Comparison of ENCODE assay signal across 1 cellular context in the genomic region with DNA sequence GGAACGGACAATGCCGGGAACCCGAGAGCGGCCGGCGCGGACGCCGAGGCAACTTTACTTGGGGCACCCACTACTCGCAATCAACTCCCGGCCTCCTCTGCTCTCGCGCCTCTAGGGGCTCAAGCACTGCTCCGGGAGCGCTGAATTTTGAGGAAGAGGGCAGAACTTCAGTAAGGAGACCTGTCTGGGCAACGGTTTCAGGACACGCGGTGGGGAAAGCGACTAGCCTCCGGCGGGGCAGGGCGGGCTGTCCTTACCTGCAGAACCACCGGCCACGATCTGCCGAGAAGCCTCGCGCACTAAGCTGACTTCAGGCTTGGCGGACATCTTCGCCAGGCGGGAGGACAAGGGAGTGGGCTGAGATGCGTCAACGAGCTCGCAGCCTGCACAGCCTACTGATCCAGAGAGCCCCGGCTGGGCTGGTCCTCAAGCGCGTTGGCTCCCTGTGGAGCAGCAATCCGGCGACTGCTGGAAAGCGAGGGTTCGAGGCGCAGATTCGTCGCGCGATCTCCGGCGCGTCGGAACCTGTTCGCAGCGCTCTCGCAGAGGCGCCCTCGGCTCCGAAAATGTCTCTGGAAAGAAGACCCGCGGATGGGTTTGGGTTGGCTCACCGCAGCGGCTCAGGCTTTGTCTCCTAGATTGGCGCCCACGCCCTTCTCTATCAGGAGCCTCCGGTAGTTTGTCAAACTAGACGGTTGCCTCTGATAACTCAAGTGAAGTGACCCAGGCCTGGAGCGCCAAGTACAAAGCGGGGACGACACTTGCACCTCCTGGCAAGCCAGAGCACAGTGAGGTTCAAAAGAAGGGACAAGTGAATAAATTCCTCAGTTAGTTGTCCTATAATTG.
TF ChIP-seq lines count a peak whose summit lies in the region.

A gene (minus strand): TSS at position 583 of the 846 bp plus-strand sequence.

TF ChIP-seq in K562, 482 proteins besides CTCF, POLR2A, EP300 and RAD21 (continued from another document and continues in another):
- TF ChIP-seq, protein P1, sequence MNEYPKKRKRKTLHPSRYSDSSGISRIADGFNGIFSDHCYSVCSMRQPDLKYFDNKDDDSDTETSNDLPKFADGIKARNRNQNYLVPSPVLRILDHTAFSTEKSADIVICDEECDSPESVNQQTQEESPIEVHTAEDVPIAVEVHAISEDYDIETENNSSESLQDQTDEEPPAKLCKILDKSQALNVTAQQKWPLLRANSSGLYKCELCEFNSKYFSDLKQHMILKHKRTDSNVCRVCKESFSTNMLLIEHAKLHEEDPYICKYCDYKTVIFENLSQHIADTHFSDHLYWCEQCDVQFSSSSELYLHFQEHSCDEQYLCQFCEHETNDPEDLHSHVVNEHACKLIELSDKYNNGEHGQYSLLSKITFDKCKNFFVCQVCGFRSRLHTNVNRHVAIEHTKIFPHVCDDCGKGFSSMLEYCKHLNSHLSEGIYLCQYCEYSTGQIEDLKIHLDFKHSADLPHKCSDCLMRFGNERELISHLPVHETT (CRISPR knock-in tag; conservative IDR thresholded peaks at IDR 0.05 in 1 of 2, IDR thresholded peaks at IDR 0.05 in 1 of 2), result no peak
- no peak for TF ChIP-seq RAD51 (IDR thresholded peaks at IDR 0.05; ENCODE audit: borderline replicate concordance, low read depth)
- peak; percentile 84 for TF ChIP-seq MEIS2 (IDR thresholded peaks at IDR 0.05; ENCODE audit: partially characterized antibody)
- peak; percentile 77; the same call in 1 of the 2 replicates for TF ChIP-seq CBX1 (IDR thresholded peaks at IDR 0.05; ENCODE audit: low read depth)
- 0 out of 2 replicates have a peak, but pooled peaks have one; percentile 21 for TF ChIP-seq CC2D1A (IDR thresholded peaks at IDR 0.05)
- no peak for TF ChIP-seq JUN (IDR thresholded peaks at IDR 0.05; ENCODE audit: borderline replicate concordance, low read depth, low read length)
- no peak for TF ChIP-seq JUN (CRISPR knock-in tag; IDR thresholded peaks at IDR 0.05; ENCODE audit: borderline replicate concordance)
- no peak for TF ChIP-seq PCBP1 (IDR thresholded peaks at IDR 0.05; ENCODE audit: low read depth, low read length, poor library complexity, severe bottlenecking)
- 0 out of 2 replicates have a peak, but pooled peaks have one; percentile 14 for TF ChIP-seq ESRRA (IDR thresholded peaks at IDR 0.05; ENCODE audit: borderline replicate concordance, low read depth)
- no peak for TF ChIP-seq ZNF24 (IDR thresholded peaks at IDR 0.05)
- peak; percentile 40 for TF ChIP-seq CCNT2 (IDR thresholded peaks at IDR 0.05; ENCODE audit: borderline replicate concordance, extremely low read depth, insufficient read length, low read depth, low read length)
- TF ChIP-seq DACH1 (IDR thresholded peaks at IDR 0.05; ENCODE audit: partially characterized antibody), result no peak
- TF ChIP-seq CBFA2T3 (IDR thresholded peaks at IDR 0.05), result peak; percentile 72
- no peak for TF ChIP-seq ZNF764 (CRISPR knock-in tag; IDR thresholded peaks at IDR 0.05; ENCODE audit: low read depth)
- 0 out of 2 replicates have a peak, but pooled peaks have one; percentile 12 for TF ChIP-seq FOXK1 (CRISPR knock-in tag; IDR thresholded peaks at IDR 0.05; ENCODE audit: borderline replicate concordance)
- TF ChIP-seq ZNF133 (CRISPR knock-in tag; IDR thresholded peaks at IDR 0.05), result no peak
- TF ChIP-seq EHMT2 (IDR thresholded peaks at IDR 0.05), result 0 out of 2 replicates have a peak, but pooled peaks have one; percentile 11
- TF ChIP-seq, protein P2, sequence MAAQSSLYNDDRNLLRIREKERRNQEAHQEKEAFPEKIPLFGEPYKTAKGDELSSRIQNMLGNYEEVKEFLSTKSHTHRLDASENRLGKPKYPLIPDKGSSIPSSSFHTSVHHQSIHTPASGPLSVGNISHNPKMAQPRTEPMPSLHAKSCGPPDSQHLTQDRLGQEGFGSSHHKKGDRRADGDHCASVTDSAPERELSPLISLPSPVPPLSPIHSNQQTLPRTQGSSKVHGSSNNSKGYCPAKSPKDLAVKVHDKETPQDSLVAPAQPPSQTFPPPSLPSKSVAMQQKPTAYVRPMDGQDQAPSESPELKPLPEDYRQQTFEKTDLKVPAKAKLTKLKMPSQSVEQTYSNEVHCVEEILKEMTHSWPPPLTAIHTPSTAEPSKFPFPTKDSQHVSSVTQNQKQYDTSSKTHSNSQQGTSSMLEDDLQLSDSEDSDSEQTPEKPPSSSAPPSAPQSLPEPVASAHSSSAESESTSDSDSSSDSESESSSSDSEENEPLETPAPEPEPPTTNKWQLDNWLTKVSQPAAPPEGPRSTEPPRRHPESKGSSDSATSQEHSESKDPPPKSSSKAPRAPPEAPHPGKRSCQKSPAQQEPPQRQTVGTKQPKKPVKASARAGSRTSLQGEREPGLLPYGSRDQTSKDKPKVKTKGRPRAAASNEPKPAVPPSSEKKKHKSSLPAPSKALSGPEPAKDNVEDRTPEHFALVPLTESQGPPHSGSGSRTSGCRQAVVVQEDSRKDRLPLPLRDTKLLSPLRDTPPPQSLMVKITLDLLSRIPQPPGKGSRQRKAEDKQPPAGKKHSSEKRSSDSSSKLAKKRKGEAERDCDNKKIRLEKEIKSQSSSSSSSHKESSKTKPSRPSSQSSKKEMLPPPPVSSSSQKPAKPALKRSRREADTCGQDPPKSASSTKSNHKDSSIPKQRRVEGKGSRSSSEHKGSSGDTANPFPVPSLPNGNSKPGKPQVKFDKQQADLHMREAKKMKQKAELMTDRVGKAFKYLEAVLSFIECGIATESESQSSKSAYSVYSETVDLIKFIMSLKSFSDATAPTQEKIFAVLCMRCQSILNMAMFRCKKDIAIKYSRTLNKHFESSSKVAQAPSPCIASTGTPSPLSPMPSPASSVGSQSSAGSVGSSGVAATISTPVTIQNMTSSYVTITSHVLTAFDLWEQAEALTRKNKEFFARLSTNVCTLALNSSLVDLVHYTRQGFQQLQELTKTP (IDR thresholded peaks at IDR 0.05; ENCODE audit: low read depth in 1 of 2, partially characterized antibody in 2 of 2), result peak; percentile 1 to 37
- TF ChIP-seq EP400 (IDR thresholded peaks at IDR 0.05), result peak; percentile 70
- TF ChIP-seq RFX7 (CRISPR knock-in tag; IDR thresholded peaks at IDR 0.05), result no peak
- peak; percentile 66 for TF ChIP-seq SPI1 (IDR thresholded peaks at IDR 0.05; ENCODE audit: borderline replicate concordance, low read depth, low read length)
- TF ChIP-seq DMBX1 (CRISPR knock-in tag; IDR thresholded peaks at IDR 0.05; ENCODE audit: borderline replicate concordance), result no peak
- TF ChIP-seq, protein P3, sequence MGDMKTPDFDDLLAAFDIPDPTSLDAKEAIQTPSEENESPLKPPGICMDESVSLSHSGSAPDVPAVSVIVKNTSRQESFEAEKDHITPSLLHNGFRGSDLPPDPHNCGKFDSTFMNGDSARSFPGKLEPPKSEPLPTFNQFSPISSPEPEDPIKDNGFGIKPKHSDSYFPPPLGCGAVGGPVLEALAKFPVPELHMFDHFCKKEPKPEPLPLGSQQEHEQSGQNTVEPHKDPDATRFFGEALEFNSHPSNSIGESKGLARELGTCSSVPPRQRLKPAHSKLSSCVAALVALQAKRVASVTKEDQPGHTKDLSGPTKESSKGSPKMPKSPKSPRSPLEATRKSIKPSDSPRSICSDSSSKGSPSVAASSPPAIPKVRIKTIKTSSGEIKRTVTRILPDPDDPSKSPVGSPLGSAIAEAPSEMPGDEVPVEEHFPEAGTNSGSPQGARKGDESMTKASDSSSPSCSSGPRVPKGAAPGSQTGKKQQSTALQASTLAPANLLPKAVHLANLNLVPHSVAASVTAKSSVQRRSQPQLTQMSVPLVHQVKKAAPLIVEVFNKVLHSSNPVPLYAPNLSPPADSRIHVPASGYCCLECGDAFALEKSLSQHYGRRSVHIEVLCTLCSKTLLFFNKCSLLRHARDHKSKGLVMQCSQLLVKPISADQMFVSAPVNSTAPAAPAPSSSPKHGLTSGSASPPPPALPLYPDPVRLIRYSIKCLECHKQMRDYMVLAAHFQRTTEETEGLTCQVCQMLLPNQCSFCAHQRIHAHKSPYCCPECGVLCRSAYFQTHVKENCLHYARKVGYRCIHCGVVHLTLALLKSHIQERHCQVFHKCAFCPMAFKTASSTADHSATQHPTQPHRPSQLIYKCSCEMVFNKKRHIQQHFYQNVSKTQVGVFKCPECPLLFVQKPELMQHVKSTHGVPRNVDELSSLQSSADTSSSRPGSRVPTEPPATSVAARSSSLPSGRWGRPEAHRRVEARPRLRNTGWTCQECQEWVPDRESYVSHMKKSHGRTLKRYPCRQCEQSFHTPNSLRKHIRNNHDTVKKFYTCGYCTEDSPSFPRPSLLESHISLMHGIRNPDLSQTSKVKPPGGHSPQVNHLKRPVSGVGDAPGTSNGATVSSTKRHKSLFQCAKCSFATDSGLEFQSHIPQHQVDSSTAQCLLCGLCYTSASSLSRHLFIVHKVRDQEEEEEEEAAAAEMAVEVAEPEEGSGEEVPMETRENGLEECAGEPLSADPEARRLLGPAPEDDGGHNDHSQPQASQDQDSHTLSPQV (IDR thresholded peaks at IDR 0.05), result no peak; the same call in 1 of the 2 replicates
- TF ChIP-seq RBFOX2 (IDR thresholded peaks at IDR 0.05; ENCODE audit: low read depth, low read length), result peak; percentile 91
- TF ChIP-seq TAF1 (IDR thresholded peaks at IDR 0.05; ENCODE audit: control insufficient read depth, extremely low read depth, insufficient read depth, low read length, severe bottlenecking), result peak; percentile 89
- TF ChIP-seq SMARCA5 (IDR thresholded peaks at IDR 0.05), result no peak
- no peak for TF ChIP-seq ZNF76 (CRISPR knock-in tag; IDR thresholded peaks at IDR 0.05; ENCODE audit: borderline replicate concordance)
- TF ChIP-seq, protein P4, sequence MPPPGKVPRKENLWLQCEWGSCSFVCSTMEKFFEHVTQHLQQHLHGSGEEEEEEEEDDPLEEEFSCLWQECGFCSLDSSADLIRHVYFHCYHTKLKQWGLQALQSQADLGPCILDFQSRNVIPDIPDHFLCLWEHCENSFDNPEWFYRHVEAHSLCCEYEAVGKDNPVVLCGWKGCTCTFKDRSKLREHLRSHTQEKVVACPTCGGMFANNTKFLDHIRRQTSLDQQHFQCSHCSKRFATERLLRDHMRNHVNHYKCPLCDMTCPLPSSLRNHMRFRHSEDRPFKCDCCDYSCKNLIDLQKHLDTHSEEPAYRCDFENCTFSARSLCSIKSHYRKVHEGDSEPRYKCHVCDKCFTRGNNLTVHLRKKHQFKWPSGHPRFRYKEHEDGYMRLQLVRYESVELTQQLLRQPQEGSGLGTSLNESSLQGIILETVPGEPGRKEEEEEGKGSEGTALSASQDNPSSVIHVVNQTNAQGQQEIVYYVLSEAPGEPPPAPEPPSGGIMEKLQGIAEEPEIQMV (tag; conservative IDR thresholded peaks at IDR 0.05; ENCODE audit: low read depth), result peak; percentile 57; the same call in 1 of the 2 replicates
- TF ChIP-seq ZNF75A (CRISPR knock-in tag; IDR thresholded peaks at IDR 0.05), result no peak
- peak; percentile 91 for TF ChIP-seq GTF2E2 (tag; IDR thresholded peaks at IDR 0.05)
- TF ChIP-seq TEAD1 (CRISPR knock-in tag; IDR thresholded peaks at IDR 0.05), result peak in 1 of 2 experiments; percentile 72; a peak in 1 of 4 replicates
- TF ChIP-seq CBFA2T2 (conservative IDR thresholded peaks at IDR 0.05), result peak; percentile 47
- TF ChIP-seq, protein P5, sequence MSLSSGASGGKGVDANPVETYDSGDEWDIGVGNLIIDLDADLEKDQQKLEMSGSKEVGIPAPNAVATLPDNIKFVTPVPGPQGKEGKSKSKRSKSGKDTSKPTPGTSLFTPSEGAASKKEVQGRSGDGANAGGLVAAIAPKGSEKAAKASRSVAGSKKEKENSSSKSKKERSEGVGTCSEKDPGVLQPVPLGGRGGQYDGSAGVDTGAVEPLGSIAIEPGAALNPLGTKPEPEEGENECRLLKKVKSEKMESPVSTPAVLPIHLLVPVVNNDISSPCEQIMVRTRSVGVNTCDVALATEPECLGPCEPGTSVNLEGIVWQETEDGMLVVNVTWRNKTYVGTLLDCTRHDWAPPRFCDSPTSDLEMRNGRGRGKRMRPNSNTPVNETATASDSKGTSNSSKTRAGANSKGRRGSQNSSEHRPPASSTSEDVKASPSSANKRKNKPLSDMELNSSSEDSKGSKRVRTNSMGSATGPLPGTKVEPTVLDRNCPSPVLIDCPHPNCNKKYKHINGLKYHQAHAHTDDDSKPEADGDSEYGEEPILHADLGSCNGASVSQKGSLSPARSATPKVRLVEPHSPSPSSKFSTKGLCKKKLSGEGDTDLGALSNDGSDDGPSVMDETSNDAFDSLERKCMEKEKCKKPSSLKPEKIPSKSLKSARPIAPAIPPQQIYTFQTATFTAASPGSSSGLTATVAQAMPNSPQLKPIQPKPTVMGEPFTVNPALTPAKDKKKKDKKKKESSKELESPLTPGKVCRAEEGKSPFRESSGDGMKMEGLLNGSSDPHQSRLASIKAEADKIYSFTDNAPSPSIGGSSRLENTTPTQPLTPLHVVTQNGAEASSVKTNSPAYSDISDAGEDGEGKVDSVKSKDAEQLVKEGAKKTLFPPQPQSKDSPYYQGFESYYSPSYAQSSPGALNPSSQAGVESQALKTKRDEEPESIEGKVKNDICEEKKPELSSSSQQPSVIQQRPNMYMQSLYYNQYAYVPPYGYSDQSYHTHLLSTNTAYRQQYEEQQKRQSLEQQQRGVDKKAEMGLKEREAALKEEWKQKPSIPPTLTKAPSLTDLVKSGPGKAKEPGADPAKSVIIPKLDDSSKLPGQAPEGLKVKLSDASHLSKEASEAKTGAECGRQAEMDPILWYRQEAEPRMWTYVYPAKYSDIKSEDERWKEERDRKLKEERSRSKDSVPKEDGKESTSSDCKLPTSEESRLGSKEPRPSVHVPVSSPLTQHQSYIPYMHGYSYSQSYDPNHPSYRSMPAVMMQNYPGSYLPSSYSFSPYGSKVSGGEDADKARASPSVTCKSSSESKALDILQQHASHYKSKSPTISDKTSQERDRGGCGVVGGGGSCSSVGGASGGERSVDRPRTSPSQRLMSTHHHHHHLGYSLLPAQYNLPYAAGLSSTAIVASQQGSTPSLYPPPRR (CRISPR knock-in tag; IDR thresholded peaks at IDR 0.05; ENCODE audit: borderline replicate concordance), result no peak
- no peak for TF ChIP-seq MCM5 (IDR thresholded peaks at IDR 0.05; ENCODE audit: low read depth)
- TF ChIP-seq ZFP1 (CRISPR knock-in tag; IDR thresholded peaks at IDR 0.05), result no peak
- TF ChIP-seq MAZ (CRISPR knock-in tag; conservative IDR thresholded peaks at IDR 0.05 in 1 of 2, IDR thresholded peaks at IDR 0.05 in 1 of 2), result peak; percentile 47 to 58; a peak in 2 of 4 replicates
- TF ChIP-seq NR1H2 (CRISPR knock-in tag; IDR thresholded peaks at IDR 0.05), result 0 out of 2 replicates have a peak, but pooled peaks have one; percentile 64
- TF ChIP-seq, protein P6, sequence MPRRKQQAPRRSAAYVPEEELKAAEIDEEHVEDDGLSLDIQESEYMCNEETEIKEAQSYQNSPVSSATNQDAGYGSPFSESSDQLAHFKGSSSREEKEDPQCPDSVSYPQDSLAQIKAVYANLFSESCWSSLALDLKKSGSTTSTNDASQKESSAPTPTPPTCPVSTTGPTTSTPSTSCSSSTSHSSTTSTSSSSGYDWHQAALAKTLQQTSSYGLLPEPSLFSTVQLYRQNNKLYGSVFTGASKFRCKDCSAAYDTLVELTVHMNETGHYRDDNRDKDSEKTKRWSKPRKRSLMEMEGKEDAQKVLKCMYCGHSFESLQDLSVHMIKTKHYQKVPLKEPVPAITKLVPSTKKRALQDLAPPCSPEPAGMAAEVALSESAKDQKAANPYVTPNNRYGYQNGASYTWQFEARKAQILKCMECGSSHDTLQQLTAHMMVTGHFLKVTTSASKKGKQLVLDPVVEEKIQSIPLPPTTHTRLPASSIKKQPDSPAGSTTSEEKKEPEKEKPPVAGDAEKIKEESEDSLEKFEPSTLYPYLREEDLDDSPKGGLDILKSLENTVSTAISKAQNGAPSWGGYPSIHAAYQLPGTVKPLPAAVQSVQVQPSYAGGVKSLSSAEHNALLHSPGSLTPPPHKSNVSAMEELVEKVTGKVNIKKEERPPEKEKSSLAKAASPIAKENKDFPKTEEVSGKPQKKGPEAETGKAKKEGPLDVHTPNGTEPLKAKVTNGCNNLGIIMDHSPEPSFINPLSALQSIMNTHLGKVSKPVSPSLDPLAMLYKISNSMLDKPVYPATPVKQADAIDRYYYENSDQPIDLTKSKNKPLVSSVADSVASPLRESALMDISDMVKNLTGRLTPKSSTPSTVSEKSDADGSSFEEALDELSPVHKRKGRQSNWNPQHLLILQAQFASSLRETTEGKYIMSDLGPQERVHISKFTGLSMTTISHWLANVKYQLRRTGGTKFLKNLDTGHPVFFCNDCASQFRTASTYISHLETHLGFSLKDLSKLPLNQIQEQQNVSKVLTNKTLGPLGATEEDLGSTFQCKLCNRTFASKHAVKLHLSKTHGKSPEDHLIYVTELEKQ (CRISPR knock-in tag; IDR thresholded peaks at IDR 0.05), result no peak
